ENCODE assay signal across 33 cellular contexts in the genomic region with DNA sequence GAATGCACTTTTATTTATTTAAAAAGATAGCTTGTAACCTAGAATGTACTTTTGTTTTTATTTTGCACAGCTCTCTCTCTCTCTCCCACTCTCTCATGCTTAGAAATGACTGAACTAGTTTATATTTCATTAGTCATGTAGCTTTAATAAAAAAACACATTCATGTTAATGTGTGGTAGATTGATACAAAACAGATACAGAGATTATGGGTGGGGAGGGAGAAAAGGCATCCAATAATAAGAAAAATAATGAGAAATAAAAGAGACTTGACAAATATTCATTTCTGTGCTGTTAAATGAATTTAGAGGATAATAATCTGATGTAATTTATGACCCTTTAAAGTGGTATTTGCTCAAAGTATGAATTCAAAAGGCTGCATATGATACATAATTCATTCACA.
"Had no signal": no experiment of that assay in that cellular context is flagged by ENCODE, and none has a peak within 500 bp of the region (broad histone marks: within the 10 kb centered on the region; RNA-seq: fewer than 3 reads in every experiment).

No MANE protein-coding gene starts in this region.

- H3K4me1 ChIP-seq: ascending aorta, breast epithelium, colonic mucosa had no signal

- H3K27ac Mint-ChIP-seq: activated CD4-positive, alpha-beta memory T cell treated with anti-CD3 and anti-CD28 coated beads for 36 hours; activated CD4-positive, alpha-beta T cell treated with anti-CD3 and anti-CD28 coated beads for 36 hours; activated CD4-positive, alpha-beta T cell treated with anti-CD3 and anti-CD28 coated beads, Interleukin-2, amount 10 ng/mL, durations not matched to agents 24 days and 14 days; activated CD8-positive, alpha-beta memory T cell treated with anti-CD3 and anti-CD28 coated beads, Interleukin-2, amount 10 ng/mL, durations not matched to agents 7 days and 5 days; activated CD8-positive, alpha-beta T cell treated with anti-CD3 and anti-CD28 coated beads, Interleukin-2, amount 10 ng/mL, durations not matched to agents 7 days and 5 days; activated naive CD4-positive, alpha-beta T cell treated with anti-CD3 and anti-CD28 coated beads for 36 hours; activated naive CD4-positive, alpha-beta T cell treated with anti-CD3 and anti-CD28 coated beads, Interleukin-2, amount 50 U/mL, for 24 hours; activated naive CD8-positive, alpha-beta T cell treated with anti-CD3 and anti-CD28 coated beads for 36 hours; activated naive CD8-positive, alpha-beta T cell treated with anti-CD3 and anti-CD28 coated beads, Interleukin-2, amount 50 U/mL, for 24 hours; activated T-helper 1 cell treated with anti-CD3 and anti-CD28 coated beads, Interleukin-12 subunit alpha, Interleukin-12 subunit beta, Interleukin-2, Interleukin-4 antibody, amounts not matched to agents 30 ng/mL and 10 ng/mL and 1 ng/mL, durations not matched to agents 14 hours and 24 hours and 36 hours; activated T-helper 2 cell treated with anti-CD3 and anti-CD28 coated beads, Interferon-gamma antibody, Interleukin-2, Interleukin-4, amounts not matched to agents 10 μg/mL and 5 μg/mL and 100 μg/mL, durations not matched to agents 14 hours and 24 hours and 36 hours; T-helper 17 cell; T-helper 2 cell treated with Interferon-gamma antibody and Interleukin-4, amounts not matched to agents 5 μg/mL and 100 μg/mL, for 36 hours had no signal

- H3K36me3 Mint-ChIP-seq: activated CD8-positive, alpha-beta memory T cell treated with anti-CD3 and anti-CD28 coated beads, Interleukin-2, amount 10 ng/mL, durations not matched to agents 7 days and 5 days; activated naive CD8-positive, alpha-beta T cell treated with anti-CD3 and anti-CD28 coated beads for 36 hours had no signal

- ATAC-seq: activated CD4-positive, alpha-beta T cell treated with anti-CD3 and anti-CD28 coated beads for 36 hours; activated CD8-positive, alpha-beta memory T cell treated with anti-CD3 and anti-CD28 coated beads, Interleukin-2, amount 10 ng/mL, durations not matched to agents 7 days and 5 days; activated CD8-positive, alpha-beta T cell treated with anti-CD3 and anti-CD28 coated beads, Interleukin-2, amount 10 ng/mL, durations not matched to agents 7 days and 5 days; activated naive CD8-positive, alpha-beta T cell treated with anti-CD3 and anti-CD28 coated beads, Interleukin-2, amount 50 U/mL, for 24 hours; esophagus mucosa; gastroesophageal sphincter; heart right ventricle; T-helper 17 cell had no signal

- H3K27me3 Mint-ChIP-seq: activated CD4-positive, alpha-beta memory T cell treated with anti-CD3 and anti-CD28 coated beads for 36 hours; activated CD4-positive, alpha-beta T cell treated with anti-CD3 and anti-CD28 coated beads for 36 hours; activated CD4-positive, alpha-beta T cell treated with anti-CD3 and anti-CD28 coated beads, Interleukin-2, amount 10 ng/mL, durations not matched to agents 24 days and 14 days; activated CD8-positive, alpha-beta memory T cell treated with anti-CD3 and anti-CD28 coated beads, Interleukin-2, amount 10 ng/mL, durations not matched to agents 7 days and 5 days; activated naive CD4-positive, alpha-beta T cell treated with anti-CD3 and anti-CD28 coated beads, Interleukin-2, amount 50 U/mL, for 24 hours; activated naive CD8-positive, alpha-beta T cell treated with anti-CD3 and anti-CD28 coated beads for 36 hours; activated naive CD8-positive, alpha-beta T cell treated with anti-CD3 and anti-CD28 coated beads, Interleukin-2, amount 50 U/mL, for 24 hours; brain; T-helper 17 cell had no signal

- DNase-seq: activated CD4-positive, alpha-beta memory T cell treated with anti-CD3 and anti-CD28 coated beads for 36 hours; activated CD4-positive, alpha-beta T cell treated with anti-CD3 and anti-CD28 coated beads for 36 hours; activated CD4-positive, alpha-beta T cell treated with anti-CD3 and anti-CD28 coated beads, Interleukin-2, amount 10 ng/mL, durations not matched to agents 24 days and 14 days; activated CD4-positive, CD25-positive, alpha-beta regulatory T cell; activated CD4-positive, CD25-positive, alpha-beta regulatory T cell treated with anti-CD3 and anti-CD28 coated beads, Interleukin-2, amount 50 U/mL, for 72 hours; activated CD8-positive, alpha-beta memory T cell treated with anti-CD3 and anti-CD28 coated beads, Interleukin-2, amount 10 ng/mL, durations not matched to agents 7 days and 5 days; activated CD8-positive, alpha-beta memory T cell treated with anti-CD3 and anti-CD28 coated beads, Interleukin-2, amount 50 U/mL, for 4 hours; activated CD8-positive, alpha-beta T cell treated with anti-CD3 and anti-CD28 coated beads, Interleukin-2, amount 10 ng/mL, durations not matched to agents 7 days and 5 days; activated effector memory CD4-positive, alpha-beta T cell treated with anti-CD3 and anti-CD28 coated beads, Interleukin-2, amount 50 U/mL, for 16 hours; activated naive CD4-positive, alpha-beta T cell treated with anti-CD3 and anti-CD28 coated beads for 36 hours; activated naive CD8-positive, alpha-beta T cell treated with anti-CD3 and anti-CD28 coated beads for 36 hours; activated naive CD8-positive, alpha-beta T cell treated with anti-CD3 and anti-CD28 coated beads, Interleukin-2, amount 50 U/mL, for 24 hours; activated T-cell treated with anti-CD3 and anti-CD28 coated beads, Interleukin-2, amount 50 U/mL, for 1 hour; activated T-cell treated with anti-CD3 and anti-CD28 coated beads, Interleukin-2, amount 50 U/mL, for 48 hours; central memory CD4-positive, alpha-beta T cell; cerebellar nuclear complex; colonic mucosa; effector CD8-positive, alpha-beta T cell; foreskin melanocyte; heart right ventricle; T-helper 1 cell; T-helper 17 cell; T1000 had no signal

- H3K9me3 Mint-ChIP-seq: activated CD4-positive, alpha-beta memory T cell treated with anti-CD3 and anti-CD28 coated beads for 36 hours; activated CD4-positive, alpha-beta T cell treated with anti-CD3 and anti-CD28 coated beads, Interleukin-2, amount 10 ng/mL, durations not matched to agents 24 days and 14 days; activated naive CD4-positive, alpha-beta T cell treated with anti-CD3 and anti-CD28 coated beads for 36 hours; activated naive CD4-positive, alpha-beta T cell treated with anti-CD3 and anti-CD28 coated beads, Interleukin-2, amount 50 U/mL, for 24 hours; activated naive CD8-positive, alpha-beta T cell treated with anti-CD3 and anti-CD28 coated beads for 36 hours; activated naive CD8-positive, alpha-beta T cell treated with anti-CD3 and anti-CD28 coated beads, Interleukin-2, amount 50 U/mL, for 24 hours; activated T-helper 1 cell treated with anti-CD3 and anti-CD28 coated beads, Interleukin-12 subunit alpha, Interleukin-12 subunit beta, Interleukin-2, Interleukin-4 antibody, amounts not matched to agents 30 ng/mL and 10 ng/mL and 1 ng/mL, durations not matched to agents 14 hours and 24 hours and 36 hours; activated T-helper 2 cell treated with anti-CD3 and anti-CD28 coated beads, Interferon-gamma antibody, Interleukin-2, Interleukin-4, amounts not matched to agents 10 μg/mL and 5 μg/mL and 100 μg/mL, durations not matched to agents 14 hours and 24 hours and 36 hours; brain; T-helper 2 cell treated with Interferon-gamma antibody and Interleukin-4, amounts not matched to agents 5 μg/mL and 100 μg/mL, for 36 hours had no signal

- H3K4me3 ChIP-seq: ascending aorta, breast epithelium, cardiac muscle cell, colonic mucosa, gastroesophageal sphincter, heart right ventricle had no signal

- H3K36me3 ChIP-seq: ascending aorta, breast epithelium, cardiac muscle cell, colonic mucosa had no signal

- H3K27ac ChIP-seq: ascending aorta, breast epithelium, cardiac muscle cell, colonic mucosa, gastroesophageal sphincter had no signal

- H3K9me3 ChIP-seq: ascending aorta, breast epithelium, colonic mucosa, gastroesophageal sphincter, heart right ventricle had no signal

- H3K27me3 ChIP-seq: ascending aorta, breast epithelium, cardiac muscle cell, colonic mucosa, gastroesophageal sphincter, heart right ventricle had no signal

- H3K4me1 Mint-ChIP-seq: activated CD4-positive, alpha-beta T cell treated with anti-CD3 and anti-CD28 coated beads for 36 hours; activated CD4-positive, alpha-beta T cell treated with anti-CD3 and anti-CD28 coated beads, Interleukin-2, amount 10 ng/mL, durations not matched to agents 24 days and 14 days; activated CD8-positive, alpha-beta memory T cell treated with anti-CD3 and anti-CD28 coated beads, Interleukin-2, amount 10 ng/mL, durations not matched to agents 7 days and 5 days; activated naive CD4-positive, alpha-beta T cell treated with anti-CD3 and anti-CD28 coated beads, Interleukin-2, amount 50 U/mL, for 24 hours; activated naive CD8-positive, alpha-beta T cell treated with anti-CD3 and anti-CD28 coated beads for 36 hours; T-helper 17 cell had no signal

- H3K4me3 Mint-ChIP-seq: activated CD4-positive, alpha-beta memory T cell treated with anti-CD3 and anti-CD28 coated beads for 36 hours; activated CD4-positive, alpha-beta T cell treated with anti-CD3 and anti-CD28 coated beads for 36 hours; activated CD4-positive, alpha-beta T cell treated with anti-CD3 and anti-CD28 coated beads, Interleukin-2, amount 10 ng/mL, durations not matched to agents 24 days and 14 days; activated CD8-positive, alpha-beta memory T cell treated with anti-CD3 and anti-CD28 coated beads, Interleukin-2, amount 10 ng/mL, durations not matched to agents 7 days and 5 days; activated CD8-positive, alpha-beta T cell treated with anti-CD3 and anti-CD28 coated beads, Interleukin-2, amount 10 ng/mL, durations not matched to agents 7 days and 5 days; activated naive CD4-positive, alpha-beta T cell treated with anti-CD3 and anti-CD28 coated beads for 36 hours; activated naive CD4-positive, alpha-beta T cell treated with anti-CD3 and anti-CD28 coated beads, Interleukin-2, amount 50 U/mL, for 24 hours; activated naive CD8-positive, alpha-beta T cell treated with anti-CD3 and anti-CD28 coated beads for 36 hours; activated naive CD8-positive, alpha-beta T cell treated with anti-CD3 and anti-CD28 coated beads, Interleukin-2, amount 50 U/mL, for 24 hours; activated T-helper 1 cell treated with anti-CD3 and anti-CD28 coated beads, Interleukin-12 subunit alpha, Interleukin-12 subunit beta, Interleukin-2, Interleukin-4 antibody, amounts not matched to agents 30 ng/mL and 10 ng/mL and 1 ng/mL, durations not matched to agents 14 hours and 24 hours and 36 hours; brain; T-helper 17 cell; T-helper 2 cell treated with Interferon-gamma antibody and Interleukin-4, amounts not matched to agents 5 μg/mL and 100 μg/mL, for 36 hours had no signal
